In genomic region chr16:67545665-67546024, GRCh38 we compare ENCODE assay signal across 20 cellular contexts.
"Had no signal": no experiment of that assay in that cellular context is flagged by ENCODE, and none has a peak within 500 bp of the region (broad histone marks: within the 10 kb centered on the region; RNA-seq: fewer than 3 reads in every experiment).

No MANE protein-coding gene starts in this region.

- H3K4me2 ChIP-seq: neural progenitor cell had no signal

- H3K4me1 ChIP-seq: neural progenitor cell had no signal

- H3K4me3 ChIP-seq: breast epithelium, heart left ventricle, lower lobe of right lung, neural progenitor cell, pancreas, suprapubic skin had no signal

- H3K27ac ChIP-seq: epithelial cell of prostate, neural progenitor cell, suprapubic skin had no signal

- H3K36me3 ChIP-seq: breast epithelium, neural progenitor cell had no signal

- H3K9me3 ChIP-seq: breast epithelium, heart left ventricle, lower lobe of right lung, pancreas, suprapubic skin had no signal

- H3K27me3 Mint-ChIP-seq: activated naive CD8-positive, alpha-beta T cell treated with anti-CD3 and anti-CD28 coated beads, Interleukin-2, amount 50 U/mL, for 24 hours had no signal

- ATAC-seq: activated CD4-positive, CD25-positive, alpha-beta regulatory T cell treated with anti-CD3 and anti-CD28 coated beads, Interleukin-2, amount 50 U/mL, for 24 hours; activated naive CD8-positive, alpha-beta T cell treated with anti-CD3 and anti-CD28 coated beads, Interleukin-2, amount 50 U/mL, for 24 hours; heart left ventricle; lower lobe of right lung; pancreas; stimulated activated naive CD8-positive, alpha-beta T cell treated with anti-CD3 and anti-CD28 coated beads, Interleukin-15, Interleukin-2, amounts not matched to agents 100 U/mL and 50 U/mL, for 24 hours had no signal

- H3K9ac ChIP-seq: neural progenitor cell had no signal

- H3K4me3 Mint-ChIP-seq: activated naive CD8-positive, alpha-beta T cell treated with anti-CD3 and anti-CD28 coated beads, Interleukin-2, amount 50 U/mL, for 24 hours; immature natural killer cell; neural progenitor cell had no signal

- H3K27me3 ChIP-seq: breast epithelium, heart left ventricle, neural progenitor cell, pancreas, suprapubic skin had no signal

- DNase-seq: activated CD4-positive, alpha-beta T cell treated with anti-CD3 and anti-CD28 coated beads, Interleukin-2, amount 50 U/mL, for 1 hour; activated CD8-positive, alpha-beta memory T cell treated with anti-CD3 and anti-CD28 coated beads for 24 hours; activated naive CD4-positive, alpha-beta T cell; activated naive CD8-positive, alpha-beta T cell treated with anti-CD3 and anti-CD28 coated beads, Interleukin-2, amount 50 U/mL, for 24 hours; cerebellar nuclear complex; dermis blood vessel endothelial cell; foreskin melanocyte; immature natural killer cell; midbrain; stimulated activated naive CD8-positive, alpha-beta T cell treated with anti-CD3 and anti-CD28 coated beads, Interleukin-15, Interleukin-2, amounts not matched to agents 100 U/mL and 50 U/mL, for 24 hours; T-helper 9 cell; trophoblast cell had no signal

- H3K27ac Mint-ChIP-seq: activated naive CD8-positive, alpha-beta T cell treated with anti-CD3 and anti-CD28 coated beads, Interleukin-2, amount 50 U/mL, for 24 hours; neural progenitor cell had no signal

- H2AFZ ChIP-seq: neural progenitor cell had no signal
